15 cellular contexts compared by ENCODE assay signal in the genomic region with DNA sequence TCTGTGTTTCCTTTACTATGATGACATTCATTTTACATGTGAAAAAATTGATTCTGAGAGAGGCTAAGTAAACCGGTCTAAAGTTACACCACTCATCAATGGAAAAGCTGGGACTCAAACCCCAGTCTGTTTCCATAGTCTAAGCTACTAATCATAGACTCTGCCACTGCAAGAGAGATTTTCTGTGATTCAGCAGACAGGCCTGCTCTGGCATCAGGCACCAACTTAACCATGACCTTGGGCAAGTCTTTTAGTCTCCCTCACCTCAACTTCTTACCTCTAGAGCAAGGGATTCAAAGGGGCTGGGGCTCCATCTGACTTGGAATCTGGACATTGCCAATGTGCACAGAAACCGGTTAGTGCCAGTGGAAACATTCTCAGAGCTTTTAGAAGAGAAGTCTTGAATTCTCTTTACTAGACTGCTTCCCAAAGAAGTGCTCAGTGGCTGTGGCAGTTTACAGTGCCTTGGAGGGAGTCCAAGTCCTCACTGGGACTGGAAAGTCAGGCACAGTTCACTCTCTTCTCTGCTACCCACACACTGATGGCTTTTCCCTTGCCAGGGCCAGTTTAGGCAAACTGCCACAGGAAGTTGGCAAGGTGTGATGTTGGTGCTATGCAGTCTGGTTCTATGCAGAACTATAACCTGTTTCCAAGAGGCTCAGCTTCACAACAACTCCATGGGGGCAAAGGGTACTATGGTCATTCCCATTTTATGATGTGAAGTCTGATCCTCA. TPM values are rescaled to one million over a fixed set of nuclear protein-coding genes. Genes with fewer than 3 reads are reported as not detected.
DNase-seq lines count a peak whose midpoint lies in the region; ATAC-seq and TF ChIP-seq lines count a peak whose summit lies in the region.
"Had no signal": no experiment of that assay in that cellular context is flagged by ENCODE, and none has a peak within 500 bp of the region (broad histone marks: within the 10 kb centered on the region; RNA-seq: fewer than 3 reads in every experiment).

No MANE protein-coding gene starts in this region.

- TF ChIP-seq CTCF in mucosa of descending colon (IDR thresholded peaks at IDR 0.05): no peak

- DNase-seq in NCI-H2029 (lab: John Stamatoyannopoulos, UW) (peak; percentile 24), NCI-H2029 treated with DMSO at 0.1 percent for 48 hours (lab: John Stamatoyannopoulos, UW) (no peak), mucosa of descending colon (peak; percentile 57 to 82 (median 72)), ecto neural progenitor cell (ENCODE audit: low spot score) (no peak), NOMO-1 treated with DMSO at 0.1 percent for 48 hours (lab: John Stamatoyannopoulos, UW; ENCODE audit: unreplicated experiment) (no peak), 8988T (no peak)
- DNase-seq in activated naive CD4-positive, alpha-beta T cell treated with anti-CD3 and anti-CD28 coated beads, Interleukin-2, amount 50 U/mL, for 16 hours: no peak
- DNase-seq: activated effector memory CD4-positive, alpha-beta T cell treated with Interleukin-2 at 50 U/mL for 16 hours; hippocampal formation; NCI-H2171; OCI-M1 had no signal

- intact Hi-C loops in mucosa of descending colon (cut with DNase I, micrococcal nuclease): no loop called here

- H3K4me3 ChIP-seq in mucosa of descending colon: no peak overlapping the region
- H3K4me3 ChIP-seq: A549 had no signal

- H3K36me3 ChIP-seq in mucosa of descending colon (ENCODE audit: low read depth): no peaks in the 10 kb centered on the region

- H3K9me3 ChIP-seq in mucosa of descending colon: no peaks in the 10 kb centered on the region
- H3K9me3 ChIP-seq: A549 had no signal

- H3K4me1 ChIP-seq in mucosa of descending colon (ENCODE audit: low read depth): peaks cover 13% of the 10 kb centered on the region
- H3K4me1 ChIP-seq: A549 had no signal

- ATAC-seq in esophagus mucosa (peak; percentile 13), mucosa of descending colon (peak; percentile 69)
- ATAC-seq: A549, sciatic nerve had no signal

RNA-seq across cellular contexts. Expression of gene BLNK, which starts 4.5 kb away (rescaled TPM):
- 51.3 TPM for total RNA-seq in esophagus mucosa
- total RNA-seq in mucosa of descending colon: 10 to 100 TPM; 13.2 to 45.7 (median 30.4) TPM

RNA-seq across cellular contexts. Expression of gene DNTT, which starts 28.4 kb away (rescaled TPM):
- total RNA-seq in esophagus mucosa (not detected), mucosa of descending colon (not detected)
- total RNA-seq: epithelial cell of proximal tubule, sciatic nerve had no signal

Comparison
In these comparisons a context has a peak if more than half of its experiments do, and no peak if none do; other contexts are left out.
1. DNase-seq: peak in NCI-H2029 (single experiment) and mucosa of descending colon (3 of 3); none in NCI-H2029 treated with DMSO at 0.1 percent for 48 hours (single experiment), ecto neural progenitor cell (single experiment), NOMO-1 treated with DMSO at 0.1 percent for 48 hours (single experiment), activated naive CD4-positive, alpha-beta T cell treated with anti-CD3 and anti-CD28 coated beads, Interleukin-2, amount 50 U/mL, for 16 hours (single experiment) and 8988T (single experiment).